In the genomic region with DNA sequence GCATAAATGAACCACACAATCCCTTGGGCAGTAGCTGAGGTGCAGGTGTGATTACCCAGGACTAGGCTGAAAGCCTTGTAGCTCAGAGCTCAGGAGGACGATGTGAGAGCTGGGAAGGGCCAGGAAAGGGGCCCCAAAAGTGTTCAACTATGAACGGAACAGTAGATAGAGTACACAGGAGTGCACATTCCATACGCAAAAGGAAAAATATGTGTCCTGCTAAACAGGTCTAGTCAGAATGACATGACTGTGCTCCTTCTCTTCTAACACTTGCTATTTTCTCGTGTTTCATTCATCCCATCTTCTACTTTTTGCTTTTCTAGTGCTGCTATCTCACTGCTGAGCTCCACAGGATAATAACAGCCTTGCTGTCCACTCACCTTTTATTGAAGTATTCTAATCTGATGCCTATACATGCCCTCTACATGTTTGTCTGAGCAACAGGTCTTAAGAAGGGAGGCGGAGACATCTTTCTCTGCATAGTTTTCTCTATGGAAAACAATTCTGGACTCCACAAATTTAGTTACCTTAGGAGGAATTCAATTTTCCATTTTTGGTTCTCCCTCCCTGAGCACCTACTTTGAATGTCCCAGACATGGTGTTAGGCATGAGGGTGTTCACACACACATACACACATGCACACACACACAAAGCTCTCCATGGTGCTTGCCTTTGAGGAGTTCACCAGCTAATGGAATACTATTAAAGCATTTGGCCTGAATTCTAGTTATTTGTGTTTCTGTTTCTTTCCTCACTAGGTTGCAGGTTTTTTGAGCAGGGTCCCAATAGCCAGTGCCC, we compare ENCODE assay signal across 10 cellular contexts. TPM values are rescaled to one million over a fixed set of nuclear protein-coding genes. Genes with fewer than 3 reads are reported as not detected.
A peak's percentile ranks its signal among the peaks of the same experiment; 100 is the strongest.
DNase-seq lines count a peak whose midpoint lies in the region; ATAC-seq, FAIRE-seq and TF ChIP-seq lines count a peak whose summit lies in the region.
"Had no signal": no experiment of that assay in that cellular context is flagged by ENCODE, and none has a peak within 500 bp of the region (broad histone marks: within the 10 kb centered on the region; RNA-seq: fewer than 3 reads in every experiment).

No MANE protein-coding gene starts in this region.

- ATAC-seq in activated T-cell treated with anti-CD3 and anti-CD28 coated beads, Interleukin-2, amount 50 U/mL, for 72 hours (replicated peaks in 1 of 2) = no peak
- no peak for ATAC-seq in activated naive CD8-positive, alpha-beta T cell treated with anti-CD3 and anti-CD28 coated beads, Interleukin-2, amount 50 U/mL, for 24 hours
- no peak for ATAC-seq in HG03108 (IDR thresholded peaks at IDR 0.05; ENCODE audit: unreplicated experiment)
- ATAC-seq: stimulated activated memory B cell treated with anti-CD40 and anti-IgM and Interleukin-4, amounts not matched to agents 10 μg/mL and 1 μg/mL and 100 μg/mL, for 72 hours had no signal

- H3K4me2 ChIP-seq in keratinocyte (ENCODE audit: control insufficient read depth, extremely low read depth, insufficient read depth, low read depth, low read length) = peak overlapping the region; percentile 85

- WGBS in thyroid gland, 2 donors = 47 to 51% methylated on average over 5 of the region's 5 CpGs

- no peaks in the 10 kb centered on the region for H3K9me1 ChIP-seq in keratinocyte (ENCODE audit: control insufficient read depth, extremely low read depth, insufficient read depth, low read length)

- H3K9me3 Mint-ChIP-seq in activated T-cell treated with anti-CD3 and anti-CD28 coated beads, Interleukin-2, amount 50 U/mL, for 72 hours = no peaks in the 10 kb centered on the region
- no peaks in the 10 kb centered on the region for H3K9me3 Mint-ChIP-seq in activated naive CD8-positive, alpha-beta T cell treated with anti-CD3 and anti-CD28 coated beads, Interleukin-2, amount 50 U/mL, for 24 hours
- peaks cover 5% of the 10 kb centered on the region for H3K9me3 Mint-ChIP-seq in glutamatergic neuron (ENCODE audit: unreplicated experiment)
- H3K9me3 Mint-ChIP-seq: stimulated activated memory B cell treated with anti-CD40 and anti-IgM and Interleukin-4, amounts not matched to agents 10 μg/mL and 1 μg/mL and 100 μg/mL, for 72 hours had no signal

- no peaks in the 10 kb centered on the region for H3K9me3 ChIP-seq in keratinocyte (ENCODE audit: control insufficient read depth, low read depth, low read length)
- H3K9me3 ChIP-seq in thyroid gland = no peaks in the 10 kb centered on the region

- no peak for DNase-seq in activated T-cell treated with anti-CD3 and anti-CD28 coated beads, Interleukin-2, amount 50 U/mL, for 72 hours
- no peak for DNase-seq in activated T-cell treated with anti-CD3 and anti-CD28 coated beads, Interleukin-2, amount 50 U/mL, for 1 hour
- DNase-seq in activated naive CD8-positive, alpha-beta T cell treated with anti-CD3 and anti-CD28 coated beads, Interleukin-2, amount 50 U/mL, for 24 hours = no peak
- DNase-seq in keratinocyte (ENCODE audit: low read depth, low spot score) (no peak), thyroid gland (no peak), glutamatergic neuron (no peak), H4 (ENCODE audit: low spot score) (no peak)
- DNase-seq: posterior cingulate gyrus had no signal

- dilution Hi-C loops in keratinocyte (cut with MboI; ENCODE audit: extremely low pct_ligation_motif_present, low sequenced_read_pairs) = no loop called here

- H3K36me3 Mint-ChIP-seq in activated T-cell treated with anti-CD3 and anti-CD28 coated beads, Interleukin-2, amount 50 U/mL, for 72 hours (ENCODE audit: insufficient read depth in 2 of 2) = peaks cover 2 to 6% of the 10 kb centered on the region in 2 donors
- peaks cover 26% of the 10 kb centered on the region for H3K36me3 Mint-ChIP-seq in activated naive CD8-positive, alpha-beta T cell treated with anti-CD3 and anti-CD28 coated beads, Interleukin-2, amount 50 U/mL, for 24 hours (ENCODE audit: low read depth)
- H3K36me3 Mint-ChIP-seq in glutamatergic neuron (ENCODE audit: unreplicated experiment) = no peaks in the 10 kb centered on the region
- H3K36me3 Mint-ChIP-seq: stimulated activated memory B cell treated with anti-CD40 and anti-IgM and Interleukin-4, amounts not matched to agents 10 μg/mL and 1 μg/mL and 100 μg/mL, for 72 hours had no signal

- peak overlapping the region; percentile 23 to 93 for H3K4me3 Mint-ChIP-seq in activated T-cell treated with anti-CD3 and anti-CD28 coated beads, Interleukin-2, amount 50 U/mL, for 72 hours
- H3K4me3 Mint-ChIP-seq in activated naive CD8-positive, alpha-beta T cell treated with anti-CD3 and anti-CD28 coated beads, Interleukin-2, amount 50 U/mL, for 24 hours = no peak overlapping the region
- H3K4me3 Mint-ChIP-seq in glutamatergic neuron (ENCODE audit: unreplicated experiment) = no peak overlapping the region
- H3K4me3 Mint-ChIP-seq: stimulated activated memory B cell treated with anti-CD40 and anti-IgM and Interleukin-4, amounts not matched to agents 10 μg/mL and 1 μg/mL and 100 μg/mL, for 72 hours had no signal

- H3K4me1 ChIP-seq in keratinocyte (ENCODE audit: control insufficient read depth, extremely low read depth, insufficient read depth, low read length) (peaks cover 55% of the 10 kb centered on the region), thyroid gland (peaks cover 36 to 66% of the 10 kb centered on the region in 2 donors)

- no peak for TF ChIP-seq CTCF in keratinocyte (optimal IDR thresholded peaks at IDR 0.05 in 1 of 3, IDR thresholded peaks at IDR 0.05 in 1 of 3, conservative IDR thresholded peaks at IDR 0.05 in 1 of 3; ENCODE audit: extremely low read depth in 1 of 3, insufficient read depth in 2 of 3, low read length in 3 of 3)
- no peak for TF ChIP-seq CTCF in thyroid gland (IDR thresholded peaks at IDR 0.05)
- TF ChIP-seq CTCF in glutamatergic neuron (IDR thresholded peaks at IDR 0.05; ENCODE audit: partially characterized antibody, unreplicated experiment) = no peak

- TF ChIP-seq POLR2A in thyroid gland (IDR thresholded peaks at IDR 0.05) = no peak

- H4K20me1 ChIP-seq in keratinocyte (ENCODE audit: control insufficient read depth, extremely low read depth, insufficient read depth, low read length) = peaks cover 8% of the 10 kb centered on the region

- intact Hi-C loops in thyroid gland (cut with DNase I) = no loop called here

- peak; percentile 34 for FAIRE-seq in keratinocyte (lab: Jason Lieb, UNC)

- H3K79me2 ChIP-seq in keratinocyte (ENCODE audit: control insufficient read depth, insufficient read depth, low read length) = peaks cover 74% of the 10 kb centered on the region

- H3K27ac ChIP-seq in keratinocyte (ENCODE audit: control insufficient read depth, insufficient read depth, low read length) (peak overlapping the region; percentile 100), thyroid gland (peak overlapping the region in 2 of 3 donors; percentile 79 to 85)

- no peaks in the 10 kb centered on the region for H3K27me3 Mint-ChIP-seq in activated T-cell treated with anti-CD3 and anti-CD28 coated beads, Interleukin-2, amount 50 U/mL, for 72 hours (ENCODE audit: low read depth)
- no peaks in the 10 kb centered on the region for H3K27me3 Mint-ChIP-seq in activated naive CD8-positive, alpha-beta T cell treated with anti-CD3 and anti-CD28 coated beads, Interleukin-2, amount 50 U/mL, for 24 hours
- peaks cover 10% of the 10 kb centered on the region for H3K27me3 Mint-ChIP-seq in glutamatergic neuron (ENCODE audit: unreplicated experiment)
- H3K27me3 Mint-ChIP-seq: stimulated activated memory B cell treated with anti-CD40 and anti-IgM and Interleukin-4, amounts not matched to agents 10 μg/mL and 1 μg/mL and 100 μg/mL, for 72 hours had no signal

- H3K27me3 ChIP-seq in keratinocyte (ENCODE audit: control insufficient read depth, extremely low read depth, insufficient read depth, low read length) (no peaks in the 10 kb centered on the region), thyroid gland (no peaks in the 10 kb centered on the region)

- H3K4me1 Mint-ChIP-seq in activated T-cell treated with anti-CD3 and anti-CD28 coated beads, Interleukin-2, amount 50 U/mL, for 72 hours (ENCODE audit: low read depth) = peaks cover 70% of the 10 kb centered on the region
- H3K4me1 Mint-ChIP-seq in activated naive CD8-positive, alpha-beta T cell treated with anti-CD3 and anti-CD28 coated beads, Interleukin-2, amount 50 U/mL, for 24 hours = peaks cover 78% of the 10 kb centered on the region
- H3K4me1 Mint-ChIP-seq in glutamatergic neuron (ENCODE audit: low read depth, unreplicated experiment) = peaks cover 6% of the 10 kb centered on the region

- no peak overlapping the region for H3K27ac Mint-ChIP-seq in activated T-cell treated with anti-CD3 and anti-CD28 coated beads, Interleukin-2, amount 50 U/mL, for 72 hours
- peak overlapping the region; percentile 27 for H3K27ac Mint-ChIP-seq in activated naive CD8-positive, alpha-beta T cell treated with anti-CD3 and anti-CD28 coated beads, Interleukin-2, amount 50 U/mL, for 24 hours
- H3K27ac Mint-ChIP-seq in glutamatergic neuron (ENCODE audit: unreplicated experiment) = no peak overlapping the region
- H3K27ac Mint-ChIP-seq: stimulated activated memory B cell treated with anti-CD40 and anti-IgM and Interleukin-4, amounts not matched to agents 10 μg/mL and 1 μg/mL and 100 μg/mL, for 72 hours had no signal

- H3K36me3 ChIP-seq in keratinocyte (ENCODE audit: control insufficient read depth in 2 of 2, extremely low read depth in 1 of 2, insufficient read depth in 2 of 2, low read length in 2 of 2) (peaks cover 18 to 39% of the 10 kb centered on the region in 2 experiments), thyroid gland (peaks cover 0 to 8% of the 10 kb centered on the region in 2 donors)

- H3K9ac ChIP-seq in keratinocyte (ENCODE audit: control insufficient read depth, extremely low read depth, insufficient read depth, low read length) = peak overlapping the region; percentile 100

- peak overlapping the region; percentile 78 to 99 (median 94) for H3K4me3 ChIP-seq in keratinocyte (ENCODE audit: control insufficient read depth in 2 of 3, extremely low read depth in 1 of 3, insufficient read depth in 2 of 3, low read depth in 1 of 3, low read length in 3 of 3)
- no peak overlapping the region for H3K4me3 ChIP-seq in thyroid gland (replicated peaks in 1 of 3)

- H2AFZ ChIP-seq in keratinocyte (ENCODE audit: control insufficient read depth, low read length) = no peak overlapping the region

RNA-seq across cellular contexts. Expression of gene S100A10, which starts 3.4 kb away (rescaled TPM):
- total RNA-seq in activated T-cell treated with anti-CD3 and anti-CD28 coated beads, Interleukin-2, amount 50 U/mL, for 72 hours = 100 to 1,000 TPM in 1 of 2 donors, 10 to 100 TPM in 1; 76.6 to 138 TPM
- 762 to 1,688 TPM (median 1,061 TPM) in 3 replicates for polyA plus RNA-seq in keratinocyte
- polyA plus RNA-seq in keratinocyte (2011; ENCODE audit: low read depth) = 7,825 TPM
- polyA plus RNA-seq in keratinocyte (2011; cell fraction: cytosol; rRNA removed) = 1,426 and 2,466 TPM in 2 replicates
- polyA plus RNA-seq in keratinocyte (2011; cell fraction: nucleus; rRNA removed) = 399 and 409 TPM in 2 replicates
- polyA plus RNA-seq in keratinocyte (2012; ENCODE audit: low replicate concordance) = 2,272 and 2,757 TPM in 2 replicates
- polyA minus RNA-seq in keratinocyte = 156 to 769 TPM (median 744 TPM) in 3 replicates
- 3,568 TPM for polyA minus RNA-seq in keratinocyte (2011; cell fraction: cytosol; rRNA and poly(A)+ RNA removed)
- 194 and 286 TPM in 2 replicates for polyA minus RNA-seq in keratinocyte (2011; cell fraction: nucleus; rRNA and poly(A)+ RNA removed)
- total RNA-seq in thyroid gland (10 to 100 TPM; 11.2 to 64.0 (median 35.6) TPM), glutamatergic neuron (ENCODE audit: unreplicated experiment) (245 TPM)
- 58.6 and 87.8 TPM in 2 replicates for total RNA-seq in H4 (2014; rRNA removed; shearing (Covaris generic))

RNA-seq across cellular contexts. Expression of gene S100A11, which starts 46.5 kb away (rescaled TPM):
- 100 to 1,000 TPM; 252 to 355 TPM for total RNA-seq in activated T-cell treated with anti-CD3 and anti-CD28 coated beads, Interleukin-2, amount 50 U/mL, for 72 hours
- 3,230 to 4,658 TPM (median 4,125 TPM) in 3 replicates for polyA plus RNA-seq in keratinocyte
- polyA plus RNA-seq in keratinocyte (2011; ENCODE audit: low read depth) = 385 TPM
- 5,163 and 5,922 TPM in 2 replicates for polyA plus RNA-seq in keratinocyte (2011; cell fraction: cytosol; rRNA removed)
- polyA plus RNA-seq in keratinocyte (2011; cell fraction: nucleus; rRNA removed) = 1,558 and 1,872 TPM in 2 replicates
- polyA plus RNA-seq in keratinocyte (2012; ENCODE audit: low replicate concordance) = 4,957 and 5,664 TPM in 2 replicates
- polyA minus RNA-seq in keratinocyte = 2,598 to 4,430 TPM (median 2,761 TPM) in 3 replicates
- 2,126 TPM for polyA minus RNA-seq in keratinocyte (2011; cell fraction: cytosol; rRNA and poly(A)+ RNA removed)
- polyA minus RNA-seq in keratinocyte (2011; cell fraction: nucleus; rRNA and poly(A)+ RNA removed) = 610 and 888 TPM in 2 replicates
- total RNA-seq in thyroid gland = 100 to 1,000 TPM; 120 to 368 (median 160) TPM
- total RNA-seq in glutamatergic neuron (ENCODE audit: unreplicated experiment) = 45.1 TPM
- total RNA-seq in H4 (2014; rRNA removed; shearing (Covaris generic)) = 377 and 488 TPM in 2 replicates

Comparison
In these comparisons a context has a peak if more than half of its experiments do, and no peak if none do; other contexts are left out.
1. H3K4me3 Mint-ChIP-seq: peak in activated T-cell treated with anti-CD3 and anti-CD28 coated beads, Interleukin-2, amount 50 U/mL, for 72 hours (2 of 2); none in activated naive CD8-positive, alpha-beta T cell treated with anti-CD3 and anti-CD28 coated beads, Interleukin-2, amount 50 U/mL, for 24 hours (single experiment) and glutamatergic neuron (single experiment).
2. H3K4me3 ChIP-seq: peak in keratinocyte (3 of 3); none in thyroid gland (0 of 3).